ENCODE assay signal across 22 cellular contexts in the genomic region with DNA sequence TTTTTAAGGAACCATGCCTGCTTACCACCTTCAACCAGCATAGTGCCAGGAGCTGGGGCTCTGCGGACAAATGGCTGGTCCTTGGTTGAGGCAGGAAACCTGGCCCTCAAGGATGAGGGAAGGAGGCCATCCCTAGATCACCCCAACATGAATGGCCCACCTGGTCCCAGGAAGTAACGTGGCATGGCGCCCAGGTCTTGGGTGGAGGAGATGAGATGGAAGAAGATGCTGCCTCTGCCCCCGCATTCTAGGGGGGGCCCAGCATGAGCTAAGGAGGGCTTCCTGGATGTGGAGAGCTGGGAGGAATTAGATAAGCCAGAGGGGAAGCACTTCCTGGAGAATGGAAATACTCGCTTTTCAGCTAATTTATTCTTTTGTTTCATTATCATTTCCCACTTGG.
DNase-seq lines count a peak whose midpoint lies in the region; ATAC-seq and TF ChIP-seq lines count a peak whose summit lies in the region.
"Had no signal": no experiment of that assay in that cellular context is flagged by ENCODE, and none has a peak within 500 bp of the region (broad histone marks: within the 10 kb centered on the region; RNA-seq: fewer than 3 reads in every experiment).

No MANE protein-coding gene starts in this region.

- H3K56ac ChIP-seq in H9 (ENCODE audit: insufficient read length, low read depth, low read length) = no peak overlapping the region

- TF ChIP-seq CTCF in A673 (conservative IDR thresholded peaks at IDR 0.05; ENCODE audit: low read depth, low read length) (no peak), H9 (conservative IDR thresholded peaks at IDR 0.05) (no peak), esophagus muscularis mucosa (IDR thresholded peaks at IDR 0.05) (no peak), spleen (IDR thresholded peaks at IDR 0.05 in 8 of 11, conservative IDR thresholded peaks at IDR 0.05 in 3 of 11) (no peak), brain microvascular endothelial cell (IDR thresholded peaks at IDR 0.05; ENCODE audit: low read depth, low read length, missing control alignments) (no peak)

- H3K27me3 ChIP-seq in A673 (replicated peaks; ENCODE audit: insufficient read depth, low read depth, low read length, poor library complexity) (no peaks in the 10 kb centered on the region), H9 (ENCODE audit: insufficient read depth, low read length) (no peaks in the 10 kb centered on the region), esophagus muscularis mucosa (no peaks in the 10 kb centered on the region), spleen (replicated peaks in 1 of 7) (no peaks in the 10 kb centered on the region), brain microvascular endothelial cell (replicated peaks) (no peaks in the 10 kb centered on the region)
- H3K27me3 ChIP-seq: body of pancreas had no signal

- H3K9me3 Mint-ChIP-seq in H9 = no peaks in the 10 kb centered on the region
- H3K9me3 Mint-ChIP-seq in stimulated activated naive B cell treated with anti-CD40 and anti-IgM and Interleukin-4, amounts not matched to agents 10 μg/mL and 1 μg/mL and 100 μg/mL, for 72 hours = no peaks in the 10 kb centered on the region
- H3K9me3 Mint-ChIP-seq: activated naive CD4-positive, alpha-beta T cell treated with anti-CD3 and anti-CD28 coated beads, Interleukin-2, amount 50 U/mL, for 24 hours; activated T-cell treated with anti-CD3 and anti-CD28 coated beads, Interleukin-2, amount 50 U/mL, for 72 hours; CD8-positive, alpha-beta memory T cell; dendritic cell treated with granulocyte-macrophage colony-stimulating factor and Interleukin-4, amounts not matched to agents 40 ng/mL and 50 ng/mL, for 4 days; memory B cell; nephron; stimulated activated naive CD8-positive, alpha-beta T cell treated with anti-CD3 and anti-CD28 coated beads, Interleukin-15, Interleukin-2, amounts not matched to agents 100 ng/mL and 50 ng/mL, for 24 hours had no signal

- H3K18ac ChIP-seq in H9 (ENCODE audit: insufficient read length, low read depth, low read length) = no peak overlapping the region

- TF ChIP-seq POLR2A in esophagus muscularis mucosa (IDR thresholded peaks at IDR 0.05; ENCODE audit: low read depth) (no peak), spleen (IDR thresholded peaks at IDR 0.05) (no peak)

- H3K9ac ChIP-seq in H9 (ENCODE audit: extremely low read depth, insufficient read length, low read length) = no peak overlapping the region

- no peaks in the 10 kb centered on the region; a peak in 1 of 7 replicates for H3K36me3 Mint-ChIP-seq in H9 (ENCODE audit: insufficient read depth in 1 of 3, low read depth in 3 of 3)
- H3K36me3 Mint-ChIP-seq in stimulated activated naive B cell treated with anti-CD40 and anti-IgM and Interleukin-4, amounts not matched to agents 10 μg/mL and 1 μg/mL and 100 μg/mL, for 72 hours = no peaks in the 10 kb centered on the region
- H3K36me3 Mint-ChIP-seq: activated naive CD4-positive, alpha-beta T cell treated with anti-CD3 and anti-CD28 coated beads, Interleukin-2, amount 50 U/mL, for 24 hours; CD8-positive, alpha-beta memory T cell; memory B cell had no signal

- H2BK120ac ChIP-seq in H9 (ENCODE audit: low read depth, low read length, poor library complexity, severe bottlenecking) = no peak overlapping the region

- no peak overlapping the region for H4K8ac ChIP-seq in H9 (replicated peaks; ENCODE audit: insufficient read length, low read depth, low read length)

- no peak overlapping the region for H2BK20ac ChIP-seq in H9 (ENCODE audit: low read depth, low read length, poor library complexity, severe bottlenecking)

- DNase-seq in A673 (ENCODE audit: low spot score) = peak; percentile 16
- DNase-seq in H9 = no peak
- no peak for DNase-seq in esophagus muscularis mucosa (ENCODE audit: extremely low spot score)
- DNase-seq in spleen = no peak
- DNase-seq in stimulated activated naive B cell treated with anti-CD40 and anti-IgM and Interleukin-4, amounts not matched to agents 10 μg/mL and 1 μg/mL and 100 μg/mL, for 72 hours = no peak
- no peak for DNase-seq in brain microvascular endothelial cell
- no peak for DNase-seq in NOMO-1 treated with dmso at 0.1 percent for 144 hours (lab: John Stamatoyannopoulos, UW; ENCODE audit: unreplicated experiment)
- DNase-seq: activated T-cell treated with anti-CD3 and anti-CD28 coated beads, Interleukin-2, amount 50 U/mL, for 72 hours; body of pancreas; CD8-positive, alpha-beta memory T cell; NCI-H1105 treated with DMSO at 0.1 percent for 48 hours; NCI-H2107; NCI-H510A; NK-92 treated with Interleukin-12 subunit alpha and Interleukin-12 subunit beta, amount 100 ng/mL, for 24 hours; small intestine; stimulated activated CD4-positive, alpha-beta T cell treated with anti-CD3 and anti-CD28 coated beads, Interleukin-2, amount 100 ng/mL, for 48 hours had no signal

- H3K4me3 Mint-ChIP-seq in H9 = no peak overlapping the region
- no peak overlapping the region for H3K4me3 Mint-ChIP-seq in stimulated activated naive B cell treated with anti-CD40 and anti-IgM and Interleukin-4, amounts not matched to agents 10 μg/mL and 1 μg/mL and 100 μg/mL, for 72 hours
- H3K4me3 Mint-ChIP-seq: activated naive CD4-positive, alpha-beta T cell treated with anti-CD3 and anti-CD28 coated beads, Interleukin-2, amount 50 U/mL, for 24 hours; activated T-cell treated with anti-CD3 and anti-CD28 coated beads, Interleukin-2, amount 50 U/mL, for 72 hours; dendritic cell treated with granulocyte-macrophage colony-stimulating factor and Interleukin-4, amounts not matched to agents 40 ng/mL and 50 ng/mL, for 4 days; memory B cell; stimulated activated naive CD8-positive, alpha-beta T cell treated with anti-CD3 and anti-CD28 coated beads, Interleukin-15, Interleukin-2, amounts not matched to agents 100 ng/mL and 50 ng/mL, for 24 hours had no signal

- no peak overlapping the region for H2AK5ac ChIP-seq in H9 (ENCODE audit: insufficient read length, low read length)

- H2BK12ac ChIP-seq in H9 (ENCODE audit: insufficient read length, low read depth, low read length) = no peak overlapping the region

- no peaks in the 10 kb centered on the region for H3K79me2 ChIP-seq in H9 (ENCODE audit: insufficient read depth, low read length)

- TF ChIP-seq EP300 in esophagus muscularis mucosa (IDR thresholded peaks at IDR 0.05) = no peak

- H3K36me3 ChIP-seq in A673 (ENCODE audit: insufficient read depth, low read length, poor library complexity, severe bottlenecking) (no peaks in the 10 kb centered on the region), esophagus muscularis mucosa (peaks cover 0 to 8% (median 0%) of the 10 kb centered on the region in 4 donors), spleen (no peaks in the 10 kb centered on the region), brain microvascular endothelial cell (replicated peaks) (peaks cover 4% of the 10 kb centered on the region)

- H3K4ac ChIP-seq in H9 (ENCODE audit: low read depth, low read length) = no peak overlapping the region

- H3K27ac ChIP-seq in A673 (ENCODE audit: low read depth, low read length, poor library complexity, severe bottlenecking) = no peak overlapping the region
- no peak overlapping the region for H3K27ac ChIP-seq in H9 (ENCODE audit: insufficient read length, low read depth, low read length)
- H3K27ac ChIP-seq in esophagus muscularis mucosa (replicated peaks in 1 of 4) = peak overlapping the region; percentile 69 to 94 (median 93)
- peak overlapping the region in 6 of 8 donors; percentile 13 to 87 (median 84) for H3K27ac ChIP-seq in spleen
- no peak overlapping the region for H3K27ac ChIP-seq in brain microvascular endothelial cell

- H2AFZ ChIP-seq in H9 (ENCODE audit: low read length) = no peak overlapping the region

- no peak overlapping the region for H3K14ac ChIP-seq in H9 (ENCODE audit: insufficient read depth, low read length)

- H3K23ac ChIP-seq in H9 (ENCODE audit: insufficient read length, low read depth, low read length) = no peak overlapping the region

- no peaks in the 10 kb centered on the region for H3K23me2 ChIP-seq in H9 (ENCODE audit: insufficient read length, low read depth, low read length, poor library complexity, severe bottlenecking)

- ATAC-seq in stimulated activated naive B cell treated with anti-CD40 and anti-IgM and Interleukin-4, amounts not matched to agents 10 μg/mL and 1 μg/mL and 100 μg/mL, for 72 hours (replicated peaks) = no peak
- ATAC-seq in HG02870 (IDR thresholded peaks at IDR 0.05; ENCODE audit: unreplicated experiment) = no peak
- ATAC-seq: activated T-cell treated with anti-CD3 and anti-CD28 coated beads, Interleukin-2, amount 50 U/mL, for 72 hours; body of pancreas had no signal

- H3K79me1 ChIP-seq in H9 (ENCODE audit: insufficient read depth, low read depth, low read length, poor library complexity, severe bottlenecking) = no peaks in the 10 kb centered on the region

- intact Hi-C loops in A673 (cut with micrococcal nuclease; ENCODE audit: unreplicated experiment) (no loop called here), esophagus muscularis mucosa (cut with DNase I) (no loop called here), spleen (cut with DNase I; ENCODE audit: low total_unique reads) (loop anchor here (10.0 kb wide), 1 partner anchor 248 kb away; no protein-coding TSS in a partner anchor)

- WGBS in H9 (ENCODE audit: extremely low coverage, insufficient read length, low lambda C conversion rate) = no CpG with 5 or more reads among the region's 5 CpGs
- 89% methylated on average over 5 of the region's 5 CpGs for WGBS in esophagus muscularis mucosa
- 62 to 78% (median 73%) methylated on average over 5 of the region's 5 CpGs for WGBS in spleen, 5 donors

- POLR2A ChIA-PET in A673 (lab: Charles Lee; ENCODE audit: low non-redundant PET) = no interaction called here

- no peak overlapping the region for H2BK15ac ChIP-seq in H9 (ENCODE audit: low read depth, low read length)

- H4K91ac ChIP-seq in H9 (ENCODE audit: insufficient read length, low read depth, low read length) = no peak overlapping the region

- H3K4me3 ChIP-seq in A673 (ENCODE audit: low read depth, low read length, poor library complexity, severe bottlenecking) = no peak overlapping the region
- no peak overlapping the region for H3K4me3 ChIP-seq in esophagus muscularis mucosa
- peak overlapping the region in 1 of 8 donors; percentile 19 for H3K4me3 ChIP-seq in spleen
- H3K4me3 ChIP-seq in brain microvascular endothelial cell (ENCODE audit: low read depth, low read length) = no peak overlapping the region
- H3K4me3 ChIP-seq: body of pancreas had no signal

- no peak overlapping the region for H4K5ac ChIP-seq in H9 (ENCODE audit: insufficient read length, low read depth, low read length)

- H3K4me1 Mint-ChIP-seq in H9 = peaks cover 14 to 21% of the 10 kb centered on the region in 2 experiments
- H3K4me1 Mint-ChIP-seq in stimulated activated naive B cell treated with anti-CD40 and anti-IgM and Interleukin-4, amounts not matched to agents 10 μg/mL and 1 μg/mL and 100 μg/mL, for 72 hours = peaks cover 0 to 4% of the 10 kb centered on the region in 2 donors

- H4K20me1 ChIP-seq in H9 (ENCODE audit: control insufficient read depth, insufficient read depth, insufficient read length) = peaks cover 3% of the 10 kb centered on the region

- CTCF ChIA-PET in A673 (lab: Charles Lee) = no interaction called here

- peak overlapping the region; percentile 62 to 95 (median 82); a peak in 6 of 7 replicates for H3K27ac Mint-ChIP-seq in H9
- H3K27ac Mint-ChIP-seq in stimulated activated naive B cell treated with anti-CD40 and anti-IgM and Interleukin-4, amounts not matched to agents 10 μg/mL and 1 μg/mL and 100 μg/mL, for 72 hours = no peak overlapping the region
- H3K27ac Mint-ChIP-seq: activated T-cell treated with anti-CD3 and anti-CD28 coated beads, Interleukin-2, amount 50 U/mL, for 72 hours; dendritic cell treated with granulocyte-macrophage colony-stimulating factor and Interleukin-4, amounts not matched to agents 40 ng/mL and 50 ng/mL, for 4 days; memory B cell; stimulated activated naive CD8-positive, alpha-beta T cell treated with anti-CD3 and anti-CD28 coated beads, Interleukin-15, Interleukin-2, amounts not matched to agents 100 ng/mL and 50 ng/mL, for 24 hours had no signal

- H3K9me3 ChIP-seq in A673 (ENCODE audit: low read depth, low read length, poor library complexity, severe bottlenecking) (no peaks in the 10 kb centered on the region), H9 (ENCODE audit: control insufficient read depth, low read depth, low read length) (no peaks in the 10 kb centered on the region), esophagus muscularis mucosa (no peaks in the 10 kb centered on the region), spleen (no peaks in the 10 kb centered on the region)
- H3K9me3 ChIP-seq: body of pancreas had no signal

- H3K4me1 ChIP-seq in A673 (ENCODE audit: insufficient read depth, low read length, poor library complexity, severe bottlenecking) = peaks cover 4% of the 10 kb centered on the region
- peaks cover 3% of the 10 kb centered on the region; the same call in 1 of the 2 replicates for H3K4me1 ChIP-seq in H9 (ENCODE audit: insufficient read depth, low read length)
- H3K4me1 ChIP-seq in esophagus muscularis mucosa = peaks cover 89 to 100% (median 99%) of the 10 kb centered on the region in 4 donors
- peaks cover 31 to 91% (median 65%) of the 10 kb centered on the region in 6 donors for H3K4me1 ChIP-seq in spleen

- H3K4me2 ChIP-seq in H9 (ENCODE audit: insufficient read depth, insufficient read length, low read length) = no peak overlapping the region

- BruUV-seq in A673 (replicated peaks; lab: Mats Ljungman, UMichigan) = no TSS peak

- no peaks in the 10 kb centered on the region for H3K27me3 Mint-ChIP-seq in H9 (ENCODE audit: low read depth)
- no peaks in the 10 kb centered on the region for H3K27me3 Mint-ChIP-seq in stimulated activated naive B cell treated with anti-CD40 and anti-IgM and Interleukin-4, amounts not matched to agents 10 μg/mL and 1 μg/mL and 100 μg/mL, for 72 hours
- H3K27me3 Mint-ChIP-seq: activated naive CD4-positive, alpha-beta T cell treated with anti-CD3 and anti-CD28 coated beads, Interleukin-2, amount 50 U/mL, for 24 hours; dendritic cell treated with granulocyte-macrophage colony-stimulating factor and Interleukin-4, amounts not matched to agents 40 ng/mL and 50 ng/mL, for 4 days; memory B cell; stimulated activated naive CD8-positive, alpha-beta T cell treated with anti-CD3 and anti-CD28 coated beads, Interleukin-15, Interleukin-2, amounts not matched to agents 100 ng/mL and 50 ng/mL, for 24 hours had no signal

- no peak overlapping the region for H3T11ph ChIP-seq in H9 (ENCODE audit: low read length)

- in situ Hi-C loops in brain microvascular endothelial cell (cut with HindIII; ENCODE audit: low pct_ligation_motif_present, low sequenced_read_pairs) = loop anchor here (25.0 kb wide), 1 partner anchor 216 kb away; no protein-coding TSS in a partner anchor

- no peak overlapping the region for H2BK5ac ChIP-seq in H9 (ENCODE audit: insufficient read length, low read length)

Comparison
In these comparisons a context has a peak if more than half of its experiments do, and no peak if none do; other contexts are left out.
1. H3K27ac ChIP-seq: peak in esophagus muscularis mucosa (4 of 4) and spleen (6 of 8); none in A673 (single experiment), H9 (single experiment) and brain microvascular endothelial cell (single experiment).